ENCODE assay signal across 20 cellular contexts in the genomic region with DNA sequence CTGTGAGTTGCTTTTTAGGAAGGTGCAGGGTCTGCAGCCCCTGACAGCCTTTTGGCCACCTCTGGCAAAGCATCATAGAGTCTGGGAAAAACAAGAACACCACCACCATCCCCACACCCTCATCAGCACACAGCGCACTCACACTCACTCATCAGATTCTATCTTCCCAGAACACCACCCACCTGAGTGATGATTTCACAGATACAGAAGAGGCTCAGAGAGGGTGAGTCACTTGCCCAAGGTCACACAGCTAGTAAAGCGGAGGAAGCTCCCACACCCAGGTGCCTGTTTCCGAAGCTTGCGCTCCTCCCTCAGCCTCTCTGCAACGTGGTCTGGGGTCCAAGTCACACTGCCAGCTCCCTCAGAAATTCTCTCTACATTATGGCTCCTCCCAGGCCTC. TPM values are rescaled to one million over a fixed set of nuclear protein-coding genes. Genes with fewer than 3 reads are reported as not detected.
DNase-seq lines count a peak whose midpoint lies in the region; ATAC-seq, FAIRE-seq and TF ChIP-seq lines count a peak whose summit lies in the region.
"Had no signal": no experiment of that assay in that cellular context is flagged by ENCODE, and none has a peak within 500 bp of the region (broad histone marks: within the 10 kb centered on the region; RNA-seq: fewer than 3 reads in every experiment).

No MANE protein-coding gene starts in this region.

- no peak for DNase-seq in activated CD4-positive, CD25-positive, alpha-beta regulatory T cell (lab: John Stamatoyannopoulos, UW)
- peak in 1 of 2 donors; percentile 11 for DNase-seq in activated T-cell treated with anti-CD3 and anti-CD28 coated beads, Interleukin-2, amount 50 U/mL, for 72 hours
- no peak for DNase-seq in activated T-cell treated with anti-CD3 and anti-CD28 coated beads, Interleukin-2, amount 50 U/mL, for 24 hours
- DNase-seq in K562 (ENCODE audit: extremely low read depth in 1 of 4, low spot score in 3 of 4) (no peak), NCI-H774 (lab: John Stamatoyannopoulos, UW) (no peak)
- DNase-seq in stimulated activated CD4-positive, alpha-beta T cell treated with anti-CD3 and anti-CD28 coated beads, Interleukin-4, amount 100 ng/mL, for 1 hour, result peak; percentile 7
- DNase-seq: Caco-2; CD4-positive, CD25-positive, alpha-beta regulatory T cell; DMS153; NCI-H1436 treated with DMSO at 0.1 percent for 48 hours; NCI-H2029 treated with DMSO at 0.1 percent for 48 hours; NCI-H2171 treated with DMSO at 0.1 percent for 48 hours; NCI-H446 treated with DMSO at 0.1 percent for 48 hours; OCI-M1 had no signal

- peaks cover 4 to 8% of the 10 kb centered on the region in 2 donors for H3K36me3 Mint-ChIP-seq in activated T-cell treated with anti-CD3 and anti-CD28 coated beads, Interleukin-2, amount 50 U/mL, for 72 hours (ENCODE audit: insufficient read depth in 2 of 2)
- H3K36me3 Mint-ChIP-seq in activated T-cell treated with anti-CD3 and anti-CD28 coated beads, Interleukin-2, amount 50 U/mL, for 24 hours (ENCODE audit: low read depth), result no peaks in the 10 kb centered on the region
- H3K36me3 Mint-ChIP-seq: CD4-positive, CD25-positive, alpha-beta regulatory T cell had no signal

- no peaks in the 10 kb centered on the region for H4K20me1 ChIP-seq in K562 (replicated peaks; ENCODE audit: control insufficient read depth, insufficient read depth, low read length)

- no peaks in the 10 kb centered on the region for H3K4me1 ChIP-seq in K562 (replicated peaks in 1 of 2; ENCODE audit: control insufficient read depth in 2 of 2, insufficient read depth in 2 of 2, low read length in 2 of 2)
- H3K4me1 ChIP-seq: Caco-2 had no signal

- no peak for TF ChIP-seq RAD21 in K562 (CRISPR knock-in tag; conservative IDR thresholded peaks at IDR 0.05 in 1 of 2, IDR thresholded peaks at IDR 0.05 in 1 of 2)

- H3K36me3 ChIP-seq in K562 (ENCODE audit: control insufficient read depth, insufficient read depth, low read length), result no peaks in the 10 kb centered on the region

- peaks cover 4% of the 10 kb centered on the region for H3K27me3 Mint-ChIP-seq in activated T-cell treated with anti-CD3 and anti-CD28 coated beads, Interleukin-2, amount 50 U/mL, for 72 hours (ENCODE audit: low read depth)
- peaks cover 6% of the 10 kb centered on the region for H3K27me3 Mint-ChIP-seq in activated T-cell treated with anti-CD3 and anti-CD28 coated beads, Interleukin-2, amount 50 U/mL, for 24 hours

- peak; percentile 85 to 90 for ATAC-seq in activated CD4-positive, CD25-positive, alpha-beta regulatory T cell treated with anti-CD3 and anti-CD28 coated beads, Interleukin-2, amount 50 U/mL, for 24 hours
- ATAC-seq in activated T-cell treated with anti-CD3 and anti-CD28 coated beads, Interleukin-2, amount 50 U/mL, for 72 hours (replicated peaks in 1 of 2), result peak; percentile 67 to 81
- ATAC-seq in K562, result no peak
- ATAC-seq in HG02588 (IDR thresholded peaks at IDR 0.05; ENCODE audit: unreplicated experiment), result no peak

- H3K9me1 ChIP-seq in K562 (ENCODE audit: control insufficient read depth, insufficient read depth, low read length), result peaks cover 2% of the 10 kb centered on the region

- in situ Hi-C loops in K562 (cut with MboI), result no loop called here

- CTCF ChIA-PET in K562 (lab: Yijun Ruan, JAX; ENCODE audit: low intra/inter-chr PET ratio), result no interaction called here

- WGBS in K562 (ENCODE audit: insufficient coverage, low coverage, missing lambda C conversion rate), result 0% methylated on average over 5 of the region's 5 CpGs

- H3K4me2 ChIP-seq in K562 (ENCODE audit: insufficient read depth, low read length), result no peak overlapping the region
- H3K4me2 ChIP-seq: KMS-11 had no signal

- no peak for TF ChIP-seq CTCF in K562 (IDR thresholded peaks at IDR 0.05 in 2 of 3, conservative IDR thresholded peaks at IDR 0.05 in 1 of 3; ENCODE audit: insufficient read depth in 2 of 3, low read depth in 1 of 3, low read length in 3 of 3)

- peaks cover 39% of the 10 kb centered on the region for H3K4me1 Mint-ChIP-seq in activated T-cell treated with anti-CD3 and anti-CD28 coated beads, Interleukin-2, amount 50 U/mL, for 72 hours (ENCODE audit: low read depth)
- H3K4me1 Mint-ChIP-seq in activated T-cell treated with anti-CD3 and anti-CD28 coated beads, Interleukin-2, amount 50 U/mL, for 24 hours (ENCODE audit: low read depth), result peaks cover 19% of the 10 kb centered on the region
- H3K4me1 Mint-ChIP-seq: B cell had no signal

- FAIRE-seq in K562 (lab: Jason Lieb, UNC), result no peak

- POLR2A ChIA-PET in K562 (lab: Yijun Ruan, JAX), result interaction anchor here (0.6 kb wide), 1 partner anchor 212 kb away, joined by 3 read pairs; no protein-coding TSS in a partner anchor

- H3K27ac ChIP-seq in K562 (ENCODE audit: extremely low read depth, low read depth, low read length), result no peak overlapping the region
- H3K27ac ChIP-seq: 22Rv1, KMS-11 had no signal

- intact Hi-C loops in K562 (cut with micrococcal nuclease), result no loop called here

- H3K4me3 ChIP-seq in K562, result no peak overlapping the region

- TF ChIP-seq POLR2A in K562 (conservative IDR thresholded peaks at IDR 0.05), result no peak

- no peaks in the 10 kb centered on the region for H3K79me2 ChIP-seq in K562 (ENCODE audit: control insufficient read depth, insufficient read depth, low read length)

- no peak overlapping the region for H2AFZ ChIP-seq in K562 (ENCODE audit: low read depth, low read length)

- no TSS peak for BruUV-seq in K562 (replicated peaks; lab: Mats Ljungman, UMichigan)

- peaks cover under 1 to 2% of the 10 kb centered on the region in 2 donors for H3K9me3 Mint-ChIP-seq in activated T-cell treated with anti-CD3 and anti-CD28 coated beads, Interleukin-2, amount 50 U/mL, for 72 hours
- H3K9me3 Mint-ChIP-seq in activated T-cell treated with anti-CD3 and anti-CD28 coated beads, Interleukin-2, amount 50 U/mL, for 24 hours, result peaks cover 9% of the 10 kb centered on the region

- no peak overlapping the region for H3K4me3 Mint-ChIP-seq in activated T-cell treated with anti-CD3 and anti-CD28 coated beads, Interleukin-2, amount 50 U/mL, for 72 hours
- H3K4me3 Mint-ChIP-seq in activated T-cell treated with anti-CD3 and anti-CD28 coated beads, Interleukin-2, amount 50 U/mL, for 24 hours, result no peak overlapping the region
- H3K4me3 Mint-ChIP-seq: B cell; CD4-positive, CD25-positive, alpha-beta regulatory T cell had no signal

- H3K9ac ChIP-seq in K562 (ENCODE audit: insufficient read depth in 1 of 2, low read depth in 2 of 2, low read length in 2 of 2), result no peak overlapping the region
- H3K9ac ChIP-seq: KMS-11 had no signal

- peaks cover 0 to 18% of the 10 kb centered on the region in 2 experiments; a peak in 1 of 5 replicates for H3K27me3 ChIP-seq in K562 (ENCODE audit: control insufficient read depth in 2 of 2, insufficient read depth in 2 of 2, low read length in 2 of 2)

- H3K9me3 ChIP-seq in K562 (replicated peaks; ENCODE audit: control insufficient read depth, insufficient read depth, low read depth, low read length), result no peaks in the 10 kb centered on the region
- H3K9me3 ChIP-seq: Caco-2 had no signal

- no peak overlapping the region for H3K27ac Mint-ChIP-seq in activated T-cell treated with anti-CD3 and anti-CD28 coated beads, Interleukin-2, amount 50 U/mL, for 72 hours
- no peak overlapping the region for H3K27ac Mint-ChIP-seq in activated T-cell treated with anti-CD3 and anti-CD28 coated beads, Interleukin-2, amount 50 U/mL, for 24 hours
- H3K27ac Mint-ChIP-seq: B cell; CD4-positive, CD25-positive, alpha-beta regulatory T cell had no signal

- no peak for TF ChIP-seq EP300 in K562 (IDR thresholded peaks at IDR 0.05; ENCODE audit: low read length)

TF ChIP-seq in K562, 482 proteins besides CTCF, POLR2A, EP300 and RAD21:
- TF ChIP-seq ZFP36 (IDR thresholded peaks at IDR 0.05; ENCODE audit: low read depth, low read length, partially characterized antibody) (peak; percentile 51), RBM25 (IDR thresholded peaks at IDR 0.05; ENCODE audit: low read depth, low read length, severe bottlenecking) (peak; percentile 61), ZNF239 (CRISPR knock-in tag; IDR thresholded peaks at IDR 0.05) (no peak)

RNA-seq across cellular contexts. Expression of gene HRH2, which starts 41.8 kb away (rescaled TPM):
- total RNA-seq in activated T-cell treated with anti-CD3 and anti-CD28 coated beads, Interleukin-2, amount 50 U/mL, for 72 hours, result 10 to 100 TPM; 18.4 to 22.8 TPM
- total RNA-seq in K562 (2011; cell fraction: chromatin; rRNA removed; ENCODE audit: low replicate concordance), result not detected in 2 replicates
- not detected in 2 replicates for total RNA-seq in K562 (2011; cell fraction: nucleolus; rRNA removed)
- total RNA-seq in K562 (2011; cell fraction: nucleoplasm; rRNA removed), result not detected in 2 replicates
- not detected in 2 replicates for total RNA-seq in K562 (2014; rRNA removed)
- not detected in 2 replicates for total RNA-seq in K562 (2014; rRNA removed; fragmentation: Illumina TruSeq; extraction: Trizol)
- total RNA-seq in K562 (2015; rRNA removed; fragmentation: Illumina TruSeq; extraction: Trizol), result not detected in 2 replicates
- total RNA-seq in K562 (2021), result 0.07 TPM in 1 of 2 replicates, not detected in the other
- not detected in 2 replicates for polyA plus RNA-seq in K562 (2011; rRNA removed)
- polyA plus RNA-seq in K562 (2011; cell fraction: cytosol; rRNA removed), result not detected in 2 replicates
- not detected in 2 replicates for polyA plus RNA-seq in K562 (2011; cell fraction: nucleus; rRNA removed)
- polyA plus RNA-seq in K562 (2012), result 0.05 and 0.12 TPM in 2 replicates
- 0.04 TPM in 1 of 2 replicates, not detected in the other for polyA plus RNA-seq in K562 (2014; fragmentation: Illumina TruSeq; extraction: Trizol)
- not detected for polyA plus RNA-seq in K562 (2014; fragmentation: Nextera tagmentation; extraction: Ambion mirVana)
- polyA plus RNA-seq in K562 (2014; rRNA removed), result not detected in 2 replicates
- polyA minus RNA-seq in K562 (2011; rRNA and poly(A)+ RNA removed), result not detected in 2 replicates
- not detected in 2 replicates for polyA minus RNA-seq in K562 (2011; cell fraction: cytosol; rRNA and poly(A)+ RNA removed)
- polyA minus RNA-seq in K562 (2011; cell fraction: nucleus; rRNA and poly(A)+ RNA removed), result not detected in 2 replicates
- total RNA-seq: B cell, Caco-2 had no signal
- polyA plus RNA-seq: AG04450 had no signal

Comparison
In these comparisons a context has a peak if more than half of its experiments do, and no peak if none do; other contexts are left out.
1. ATAC-seq: peak in activated CD4-positive, CD25-positive, alpha-beta regulatory T cell treated with anti-CD3 and anti-CD28 coated beads, Interleukin-2, amount 50 U/mL, for 24 hours (2 of 2) and activated T-cell treated with anti-CD3 and anti-CD28 coated beads, Interleukin-2, amount 50 U/mL, for 72 hours (2 of 2); none in K562 (single experiment) and HG02588 (single experiment).
2. RNA of gene HRH2, which starts 41.8 kb away (total RNA-seq): 18.4 to 22.8 TPM in activated T-cell treated with anti-CD3 and anti-CD28 coated beads, Interleukin-2, amount 50 U/mL, for 72 hours; 0.07 TPM in K562; every median in the first group is over 10 times any median in the second.